In genomic region chr11:115581871-115582639, GRCh38 we compare ENCODE assay signal across 10 cellular contexts.
DNase-seq lines count a peak whose midpoint lies in the region; ATAC-seq and TF ChIP-seq lines count a peak whose summit lies in the region.
"Had no signal": no experiment of that assay in that cellular context is flagged by ENCODE, and none has a peak within 500 bp of the region (broad histone marks: within the 10 kb centered on the region; RNA-seq: fewer than 3 reads in every experiment).

No MANE protein-coding gene starts in this region.

- peak overlapping the region; percentile 91; the same call in 1 of the 2 replicates for H2AFZ ChIP-seq in GM23338

- H3K4me2 ChIP-seq in GM23338: peak overlapping the region; percentile 60; the same call in 1 of the 2 replicates

- H3K4me3 Mint-ChIP-seq in GM23338: no peak overlapping the region
- no peak overlapping the region for H3K4me3 Mint-ChIP-seq in osteocyte (ENCODE audit: unreplicated experiment)

- no peak overlapping the region for H3K4me3 ChIP-seq in GM23338

- H3K9me3 Mint-ChIP-seq in GM23338 (no peaks in the 10 kb centered on the region; the same call in 2 of the 3 replicates), osteocyte (ENCODE audit: unreplicated experiment) (no peaks in the 10 kb centered on the region)

- ATAC-seq in GM23338: peak; percentile 95
- no peak for ATAC-seq in GM21526 (IDR thresholded peaks at IDR 0.05; ENCODE audit: low FRiP score, unreplicated experiment)
- no peak for ATAC-seq in HG03432 (IDR thresholded peaks at IDR 0.05; ENCODE audit: unreplicated experiment)
- ATAC-seq: activated naive CD4-positive, alpha-beta T cell treated with anti-CD3 and anti-CD28 coated beads, Interleukin-2, amount 50 U/mL, for 72 hours had no signal

- H3K4me1 Mint-ChIP-seq in GM23338: peaks cover 19% of the 10 kb centered on the region
- peaks cover 19% of the 10 kb centered on the region for H3K4me1 Mint-ChIP-seq in osteocyte (ENCODE audit: unreplicated experiment)

- H3K4me1 ChIP-seq in GM23338 (ENCODE audit: insufficient read depth): peaks cover 21% of the 10 kb centered on the region

- H3K27ac Mint-ChIP-seq in GM23338 (no peak overlapping the region), osteocyte (ENCODE audit: unreplicated experiment) (no peak overlapping the region)
- H3K27ac Mint-ChIP-seq: activated naive CD4-positive, alpha-beta T cell treated with anti-CD3 and anti-CD28 coated beads, Interleukin-2, amount 50 U/mL, for 72 hours had no signal

- H3K27me3 ChIP-seq in GM23338 (ENCODE audit: insufficient read depth): no peaks in the 10 kb centered on the region

- peak; percentile 58 for DNase-seq in GM23338 (ENCODE audit: low spot score)
- DNase-seq in NCI-H2107 treated with DMSO at 0.1 percent for 48 hours (lab: John Stamatoyannopoulos, UW; ENCODE audit: unreplicated experiment): peak; percentile 88
- peak; percentile 33 for DNase-seq in astrocyte of the hippocampus (ENCODE audit: low read depth, low spot score)
- no peak for DNase-seq in osteocyte (ENCODE audit: extremely low spot score, unreplicated experiment)
- no peak for DNase-seq in stimulated activated CD4-positive, alpha-beta T cell treated with anti-CD3 and anti-CD28 coated beads, Interleukin-4, amount 100 ng/mL, for 4 hours
- no peak for DNase-seq in activated CD8-positive, alpha-beta memory T cell treated with anti-CD3 and anti-CD28 coated beads for 24 hours
- DNase-seq: nucleus accumbens had no signal

- H3K27me3 Mint-ChIP-seq in GM23338 (ENCODE audit: insufficient read depth, low read depth, poor library complexity): peaks cover 9% of the 10 kb centered on the region
- peaks cover 30% of the 10 kb centered on the region for H3K27me3 Mint-ChIP-seq in osteocyte (ENCODE audit: unreplicated experiment)

- H3K36me3 Mint-ChIP-seq in GM23338 (ENCODE audit: low read depth): peaks cover 4% of the 10 kb centered on the region; the same call in 1 of the 3 replicates
- no peaks in the 10 kb centered on the region for H3K36me3 Mint-ChIP-seq in osteocyte (ENCODE audit: unreplicated experiment)
- H3K36me3 Mint-ChIP-seq: activated naive CD4-positive, alpha-beta T cell treated with anti-CD3 and anti-CD28 coated beads, Interleukin-2, amount 50 U/mL, for 72 hours had no signal

- H3K9me2 ChIP-seq in GM23338 (ENCODE audit: insufficient read depth): peaks cover 3% of the 10 kb centered on the region; the same call in 1 of the 2 replicates

- H4K20me1 ChIP-seq in GM23338 (replicated peaks; ENCODE audit: insufficient read depth): no peaks in the 10 kb centered on the region

- H3F3A ChIP-seq in GM23338 (replicated peaks; ENCODE audit: low read depth): no peaks in the 10 kb centered on the region

- H3K36me3 ChIP-seq in GM23338 (ENCODE audit: insufficient read depth): no peaks in the 10 kb centered on the region

- H3K27ac ChIP-seq in GM23338 (ENCODE audit: low read depth): no peak overlapping the region

- no peaks in the 10 kb centered on the region for H3K79me2 ChIP-seq in GM23338 (replicated peaks; ENCODE audit: insufficient read depth)

- TF ChIP-seq CTCF in GM23338 (conservative IDR thresholded peaks at IDR 0.05; ENCODE audit: low read depth in 2 of 2) (peak in 1 of 2 experiments; percentile 54; a peak in 3 of 4 replicates), osteocyte (IDR thresholded peaks at IDR 0.05) (peak; percentile 47)

TF ChIP-seq in GM23338, 12 proteins besides CTCF, POLR2A, EP300 and RAD21 (continues in another document):
- no peak for TF ChIP-seq CREB1 (CRISPR knock-in tag; IDR thresholded peaks at IDR 0.05; ENCODE audit: low read depth)
- TF ChIP-seq ZNF331 (CRISPR knock-in tag; IDR thresholded peaks at IDR 0.05; ENCODE audit: low read depth): no peak
- TF ChIP-seq EZH2 (IDR thresholded peaks at IDR 0.05; ENCODE audit: low read depth, unreplicated experiment): no peak
- TF ChIP-seq POLR2AphosphoS5 (IDR thresholded peaks at IDR 0.05; ENCODE audit: low read depth): no peak
- TF ChIP-seq STAT1 (IDR thresholded peaks at IDR 0.05; ENCODE audit: unreplicated experiment): no peak
- TF ChIP-seq ETS1 (IDR thresholded peaks at IDR 0.05): no peak
- no peak for TF ChIP-seq REST (IDR thresholded peaks at IDR 0.05; ENCODE audit: unreplicated experiment)

Comparison
In these comparisons a context has a peak if more than half of its experiments do, and no peak if none do; other contexts are left out.
1. DNase-seq: peak in GM23338 (single experiment), NCI-H2107 treated with DMSO at 0.1 percent for 48 hours (single experiment) and astrocyte of the hippocampus (single experiment); none in osteocyte (single experiment), stimulated activated CD4-positive, alpha-beta T cell treated with anti-CD3 and anti-CD28 coated beads, Interleukin-4, amount 100 ng/mL, for 4 hours (0 of 2) and activated CD8-positive, alpha-beta memory T cell treated with anti-CD3 and anti-CD28 coated beads for 24 hours (single experiment).